Comparison of ENCODE assay signal across 14 cellular contexts in genomic region chr19:18587561-18587960, GRCh38. TPM values are rescaled to one million over a fixed set of nuclear protein-coding genes. Genes with fewer than 3 reads are reported as not detected.
A peak's percentile ranks its signal among the peaks of the same experiment; 100 is the strongest.
DNase-seq lines count a peak whose midpoint lies in the region; ATAC-seq and TF ChIP-seq lines count a peak whose summit lies in the region.
"Had no signal": no experiment of that assay in that cellular context is flagged by ENCODE, and none has a peak within 500 bp of the region (broad histone marks: within the 10 kb centered on the region; RNA-seq: fewer than 3 reads in every experiment).

No MANE protein-coding gene starts in this region.

- no peaks in the 10 kb centered on the region for H3K9me3 Mint-ChIP-seq in stimulated activated naive CD8-positive, alpha-beta T cell treated with anti-CD3 and anti-CD28 coated beads, Interleukin-15, Interleukin-2, amounts not matched to agents 100 ng/mL and 50 ng/mL, for 24 hours
- no peaks in the 10 kb centered on the region for H3K9me3 Mint-ChIP-seq in activated T-helper 1 cell treated with anti-CD3 and anti-CD28 coated beads, Interleukin-12 subunit alpha, Interleukin-12 subunit beta, Interleukin-2, Interleukin-4 antibody, amounts not matched to agents 30 ng/mL and 10 ng/mL and 1 ng/mL, durations not matched to agents 14 hours and 24 hours and 36 hours
- H3K9me3 Mint-ChIP-seq in CD14-positive monocyte, result peaks cover 0 to 3% (median 0%) of the 10 kb centered on the region in 7 donors

- peak overlapping the region; percentile 100 for H3K56ac ChIP-seq in mesendoderm (ENCODE audit: low read length)

- H3K4me1 ChIP-seq in mesendoderm (ENCODE audit: control insufficient read depth, low read depth, low read length) (peaks cover 3% of the 10 kb centered on the region), vagina (peaks cover 32% of the 10 kb centered on the region)

- H2AK5ac ChIP-seq in mesendoderm (ENCODE audit: low read length), result no peak overlapping the region

- no peak for TF ChIP-seq POLR2A in vagina (IDR thresholded peaks at IDR 0.05)

- H3K4me3 Mint-ChIP-seq in stimulated activated naive CD8-positive, alpha-beta T cell treated with anti-CD3 and anti-CD28 coated beads, Interleukin-15, Interleukin-2, amounts not matched to agents 100 ng/mL and 50 ng/mL, for 24 hours, result peak overlapping the region; percentile 93
- peak overlapping the region; percentile 90 for H3K4me3 Mint-ChIP-seq in activated T-helper 1 cell treated with anti-CD3 and anti-CD28 coated beads, Interleukin-12 subunit alpha, Interleukin-12 subunit beta, Interleukin-2, Interleukin-4 antibody, amounts not matched to agents 30 ng/mL and 10 ng/mL and 1 ng/mL, durations not matched to agents 14 hours and 24 hours and 36 hours
- H3K4me3 Mint-ChIP-seq in CD14-positive monocyte, result peak overlapping the region in 1 of 2 donors; percentile 89

- no peak overlapping the region for H3K18ac ChIP-seq in mesendoderm (ENCODE audit: low read length)

- no peak overlapping the region for H3K27ac Mint-ChIP-seq in stimulated activated naive CD8-positive, alpha-beta T cell treated with anti-CD3 and anti-CD28 coated beads, Interleukin-15, Interleukin-2, amounts not matched to agents 100 ng/mL and 50 ng/mL, for 24 hours
- H3K27ac Mint-ChIP-seq in activated T-helper 1 cell treated with anti-CD3 and anti-CD28 coated beads, Interleukin-12 subunit alpha, Interleukin-12 subunit beta, Interleukin-2, Interleukin-4 antibody, amounts not matched to agents 30 ng/mL and 10 ng/mL and 1 ng/mL, durations not matched to agents 14 hours and 24 hours and 36 hours, result peak overlapping the region; percentile 90
- H3K27ac Mint-ChIP-seq in CD14-positive monocyte, result peak overlapping the region in 3 of 7 donors; percentile 48 to 93 (median 85)

- peaks cover 21% of the 10 kb centered on the region for H3K36me3 Mint-ChIP-seq in stimulated activated naive CD8-positive, alpha-beta T cell treated with anti-CD3 and anti-CD28 coated beads, Interleukin-15, Interleukin-2, amounts not matched to agents 100 ng/mL and 50 ng/mL, for 24 hours (ENCODE audit: low read depth)
- H3K36me3 Mint-ChIP-seq in activated T-helper 1 cell treated with anti-CD3 and anti-CD28 coated beads, Interleukin-12 subunit alpha, Interleukin-12 subunit beta, Interleukin-2, Interleukin-4 antibody, amounts not matched to agents 30 ng/mL and 10 ng/mL and 1 ng/mL, durations not matched to agents 14 hours and 24 hours and 36 hours (ENCODE audit: low read depth), result peaks cover 18% of the 10 kb centered on the region
- peaks cover 10 to 21% of the 10 kb centered on the region in 2 donors for H3K36me3 Mint-ChIP-seq in CD14-positive monocyte

- no peaks in the 10 kb centered on the region for H3K27me3 Mint-ChIP-seq in stimulated activated naive CD8-positive, alpha-beta T cell treated with anti-CD3 and anti-CD28 coated beads, Interleukin-15, Interleukin-2, amounts not matched to agents 100 ng/mL and 50 ng/mL, for 24 hours
- H3K27me3 Mint-ChIP-seq in activated T-helper 1 cell treated with anti-CD3 and anti-CD28 coated beads, Interleukin-12 subunit alpha, Interleukin-12 subunit beta, Interleukin-2, Interleukin-4 antibody, amounts not matched to agents 30 ng/mL and 10 ng/mL and 1 ng/mL, durations not matched to agents 14 hours and 24 hours and 36 hours (ENCODE audit: insufficient read depth), result no peaks in the 10 kb centered on the region
- peaks cover 0 to 3% (median 2%) of the 10 kb centered on the region in 3 donors for H3K27me3 Mint-ChIP-seq in CD14-positive monocyte (ENCODE audit: low read depth in 3 of 3)

- no peak for ATAC-seq in stimulated activated naive CD8-positive, alpha-beta T cell treated with anti-CD3 and anti-CD28 coated beads, Interleukin-15, Interleukin-2, amounts not matched to agents 100 U/mL and 50 U/mL, for 24 hours
- ATAC-seq: mucosa of descending colon, PC-3 had no signal

- TF ChIP-seq CTCF in vagina (IDR thresholded peaks at IDR 0.05) (no peak), CD14-positive monocyte (IDR thresholded peaks at IDR 0.05) (no peak)

- H4K8ac ChIP-seq in mesendoderm (ENCODE audit: low read depth, low read length), result no peak overlapping the region

- H3K79me2 ChIP-seq in mesendoderm (ENCODE audit: control insufficient read depth, insufficient read depth, low read length), result no peaks in the 10 kb centered on the region

- no peak overlapping the region for H3K4me3 ChIP-seq in mesendoderm (ENCODE audit: low read length)
- H3K4me3 ChIP-seq in vagina, result no peak overlapping the region
- H3K4me3 ChIP-seq: mucosa of descending colon had no signal

- H3K9ac ChIP-seq in mesendoderm (ENCODE audit: low read length), result no peak overlapping the region

- no peak overlapping the region for H3K27ac ChIP-seq in mesendoderm (ENCODE audit: low read depth, low read length)
- peak overlapping the region; percentile 88 for H3K27ac ChIP-seq in vagina

- no peak for DNase-seq in stimulated activated naive CD8-positive, alpha-beta T cell treated with anti-CD3 and anti-CD28 coated beads, Interleukin-15, Interleukin-2, amounts not matched to agents 100 U/mL and 50 U/mL, for 24 hours
- no peak for DNase-seq in activated T-helper 1 cell treated with anti-CD3 and anti-CD28 coated beads, Interleukin-12 subunit alpha, Interleukin-12 subunit beta, Interleukin-2, Interleukin-4 antibody, amounts not matched to agents 30 ng/mL and 10 ng/mL and 1 ng/mL, durations not matched to agents 14 hours and 24 hours and 36 hours (ENCODE audit: low spot score)
- no peak for DNase-seq in mesendoderm
- DNase-seq in vagina (ENCODE audit: extremely low spot score in 2 of 2), result no peak
- DNase-seq in SK-N-DZ (ENCODE audit: low spot score), result no peak
- DNase-seq in posterior vena cava (ENCODE audit: low spot score), result no peak
- no peak for DNase-seq in CD14-positive monocyte (ENCODE audit: low spot score)
- DNase-seq: activated CD4-positive, alpha-beta T cell treated with anti-CD3 and anti-CD28 coated beads, Interleukin-2, amount 50 U/mL, for 1 hour; Calu3; PC-3; upper lobe of right lung had no signal

- no peak overlapping the region for H3K23ac ChIP-seq in mesendoderm (ENCODE audit: low read length)

- H3K79me1 ChIP-seq in mesendoderm (ENCODE audit: low read length), result peaks cover 2% of the 10 kb centered on the region

- H3K36me3 ChIP-seq in mesendoderm (ENCODE audit: control insufficient read depth, insufficient read depth, low read length) (peaks cover 3% of the 10 kb centered on the region), vagina (peaks cover 0 to 8% of the 10 kb centered on the region in 2 donors)
- H3K36me3 ChIP-seq: cardiac muscle cell had no signal

- no peak overlapping the region for H2BK15ac ChIP-seq in mesendoderm (replicated peaks; ENCODE audit: low read depth)

- H3K27me3 ChIP-seq in mesendoderm (ENCODE audit: insufficient read depth, low read length, poor library complexity) (no peaks in the 10 kb centered on the region), vagina (no peaks in the 10 kb centered on the region)
- H3K27me3 ChIP-seq: cardiac muscle cell, upper lobe of right lung had no signal

- no peak overlapping the region for H2BK5ac ChIP-seq in mesendoderm (ENCODE audit: low read length)

- H3K4me2 ChIP-seq in mesendoderm (ENCODE audit: low read length), result no peak overlapping the region

- no peak overlapping the region for H3K4ac ChIP-seq in mesendoderm (ENCODE audit: low read depth, low read length)

- no peak overlapping the region for H2BK120ac ChIP-seq in mesendoderm (ENCODE audit: low read depth, low read length)

- H4K5ac ChIP-seq in mesendoderm (ENCODE audit: low read length), result no peak overlapping the region

- H3K9me3 ChIP-seq in vagina, result no peaks in the 10 kb centered on the region
- H3K9me3 ChIP-seq: mucosa of descending colon, upper lobe of right lung had no signal

- peaks cover 38% of the 10 kb centered on the region for H3K4me1 Mint-ChIP-seq in stimulated activated naive CD8-positive, alpha-beta T cell treated with anti-CD3 and anti-CD28 coated beads, Interleukin-15, Interleukin-2, amounts not matched to agents 100 ng/mL and 50 ng/mL, for 24 hours (ENCODE audit: low read depth)
- peaks cover 43% of the 10 kb centered on the region for H3K4me1 Mint-ChIP-seq in activated T-helper 1 cell treated with anti-CD3 and anti-CD28 coated beads, Interleukin-12 subunit alpha, Interleukin-12 subunit beta, Interleukin-2, Interleukin-4 antibody, amounts not matched to agents 30 ng/mL and 10 ng/mL and 1 ng/mL, durations not matched to agents 14 hours and 24 hours and 36 hours (ENCODE audit: low read depth)
- H3K4me1 Mint-ChIP-seq in CD14-positive monocyte, result peaks cover 40% of the 10 kb centered on the region

- no CpG with 5 or more reads among the region's 12 CpGs for WGBS in mesendoderm (ENCODE audit: extremely low coverage, insufficient coverage, low lambda C conversion rate)

- intact Hi-C loops in activated T-helper 1 cell treated with anti-CD3 and anti-CD28 coated beads, Interleukin-12 subunit alpha, Interleukin-12 subunit beta, Interleukin-2, Interleukin-4 antibody, amounts not matched to agents 30 ng/mL and 10 ng/mL and 1 ng/mL, durations not matched to agents 14 hours and 24 hours and 36 hours (cut with micrococcal nuclease), result loop anchor here (5.0 kb wide), 3 partner anchors 95 to 245 kb away; partner anchors contain the start of genes CRTC1 and UPF1
- intact Hi-C loops in vagina (cut with DNase I), result no loop called here
- intact Hi-C loops in posterior vena cava (cut with DNase I), result loop anchor here in 1 of 2 donors (10.0 kb wide), 1 partner anchor 143 kb away; no protein-coding TSS in a partner anchor
- intact Hi-C loops in CD14-positive monocyte (cut with micrococcal nuclease), result loop anchor here (5.0 to 10.0 kb wide), 2 partner anchors 125 to 133 kb away; no protein-coding TSS in a partner anchor

RNA-seq across cellular contexts. Expression of gene REX1BD, which starts 1.0 kb away (rescaled TPM):
- 134 and 135 TPM in 2 replicates for total RNA-seq in activated T-helper 1 cell treated with anti-CD3 and anti-CD28 coated beads, Interleukin-12 subunit alpha, Interleukin-12 subunit beta, Interleukin-2, Interleukin-4 antibody, amounts not matched to agents 30 ng/mL and 10 ng/mL and 1 ng/mL, durations not matched to agents 14 hours and 24 hours and 36 hours
- polyA plus RNA-seq in mesendoderm (2013, experiment 1 of 2), result 86.9 TPM
- 82.8 TPM for polyA plus RNA-seq in mesendoderm (2013, experiment 2 of 2)
- 124 TPM for total RNA-seq in vagina
- polyA plus RNA-seq in SK-N-DZ (2014; cell fraction: cytosol; rRNA removed), result 112 and 138 TPM in 2 replicates
- polyA plus RNA-seq in SK-N-DZ (2014; cell fraction: nucleus; rRNA removed), result 476 and 597 TPM in 2 replicates
- total RNA-seq in posterior vena cava, result 10 to 100 TPM; 38.0 to 48.1 TPM
- polyA plus RNA-seq in CD14-positive monocyte, result 100 to 1,000 TPM in 1 of 2 donors, 10 to 100 TPM in 1; 83.7 to 122 TPM

RNA-seq across cellular contexts. Expression of gene UBA52, which starts 15.9 kb away (rescaled TPM):
- total RNA-seq in activated T-helper 1 cell treated with anti-CD3 and anti-CD28 coated beads, Interleukin-12 subunit alpha, Interleukin-12 subunit beta, Interleukin-2, Interleukin-4 antibody, amounts not matched to agents 30 ng/mL and 10 ng/mL and 1 ng/mL, durations not matched to agents 14 hours and 24 hours and 36 hours, result 1,472 and 1,500 TPM in 2 replicates
- 1,632 TPM for polyA plus RNA-seq in mesendoderm (2013, experiment 1 of 2)
- polyA plus RNA-seq in mesendoderm (2013, experiment 2 of 2), result 1,662 TPM
- 747 TPM for total RNA-seq in vagina
- polyA plus RNA-seq in SK-N-DZ (2014; cell fraction: cytosol; rRNA removed), result 826 and 902 TPM in 2 replicates
- polyA plus RNA-seq in SK-N-DZ (2014; cell fraction: nucleus; rRNA removed), result 558 and 639 TPM in 2 replicates
- total RNA-seq in posterior vena cava, result 100 to 1,000 TPM; 725 to 767 TPM
- polyA plus RNA-seq in CD14-positive monocyte, result 100 to 1,000 TPM; 832 to 896 TPM

RNA-seq across cellular contexts. Expression of gene CRLF1, which starts 19.0 kb away (rescaled TPM):
- total RNA-seq in activated T-helper 1 cell treated with anti-CD3 and anti-CD28 coated beads, Interleukin-12 subunit alpha, Interleukin-12 subunit beta, Interleukin-2, Interleukin-4 antibody, amounts not matched to agents 30 ng/mL and 10 ng/mL and 1 ng/mL, durations not matched to agents 14 hours and 24 hours and 36 hours, result not detected in 2 replicates
- polyA plus RNA-seq in mesendoderm (2013, experiment 1 of 2), result 17.2 TPM
- 16.7 TPM for polyA plus RNA-seq in mesendoderm (2013, experiment 2 of 2)
- total RNA-seq in vagina, result 15.2 TPM
- polyA plus RNA-seq in SK-N-DZ (2014; cell fraction: cytosol; rRNA removed), result 10.9 and 26.9 TPM in 2 replicates
- polyA plus RNA-seq in SK-N-DZ (2014; cell fraction: nucleus; rRNA removed), result 5.0 and 5.3 TPM in 2 replicates
- total RNA-seq in posterior vena cava, result 100 to 1,000 TPM; 154 to 436 TPM
- under 1 TPM in 1 of 2 donors, not detected in 1; 0.19 TPM for polyA plus RNA-seq in CD14-positive monocyte
- total RNA-seq: Calu3 had no signal

RNA-seq across cellular contexts. Expression of gene TMEM59L, which starts 25.1 kb away (rescaled TPM):
- total RNA-seq in activated T-helper 1 cell treated with anti-CD3 and anti-CD28 coated beads, Interleukin-12 subunit alpha, Interleukin-12 subunit beta, Interleukin-2, Interleukin-4 antibody, amounts not matched to agents 30 ng/mL and 10 ng/mL and 1 ng/mL, durations not matched to agents 14 hours and 24 hours and 36 hours, result 0.10 and 0.17 TPM in 2 replicates
- polyA plus RNA-seq in mesendoderm (2013, experiment 1 of 2), result 3.9 TPM
- 3.6 TPM for polyA plus RNA-seq in mesendoderm (2013, experiment 2 of 2)
- total RNA-seq in vagina (4.2 TPM), posterior vena cava (10 to 100 TPM in 1 of 2 donors, 1 to 10 TPM in 1; 2.8 to 14.5 TPM)
- polyA plus RNA-seq in SK-N-DZ (2014; cell fraction: cytosol; rRNA removed), result 8.1 and 9.2 TPM in 2 replicates
- 35.4 and 50.9 TPM in 2 replicates for polyA plus RNA-seq in SK-N-DZ (2014; cell fraction: nucleus; rRNA removed)
- not detected for polyA plus RNA-seq in CD14-positive monocyte

RNA-seq across cellular contexts. Expression of gene KXD1, which starts 29.9 kb away (rescaled TPM):
- total RNA-seq in activated T-helper 1 cell treated with anti-CD3 and anti-CD28 coated beads, Interleukin-12 subunit alpha, Interleukin-12 subunit beta, Interleukin-2, Interleukin-4 antibody, amounts not matched to agents 30 ng/mL and 10 ng/mL and 1 ng/mL, durations not matched to agents 14 hours and 24 hours and 36 hours, result 128 and 133 TPM in 2 replicates
- polyA plus RNA-seq in mesendoderm (2013, experiment 1 of 2), result 119 TPM
- polyA plus RNA-seq in mesendoderm (2013, experiment 2 of 2), result 123 TPM
- total RNA-seq in vagina (131 TPM), posterior vena cava (10 to 100 TPM; 63.9 to 75.2 TPM)
- 89.4 and 109 TPM in 2 replicates for polyA plus RNA-seq in SK-N-DZ (2014; cell fraction: cytosol; rRNA removed)
- 75.4 and 103 TPM in 2 replicates for polyA plus RNA-seq in SK-N-DZ (2014; cell fraction: nucleus; rRNA removed)
- polyA plus RNA-seq in CD14-positive monocyte, result 10 to 100 TPM; 74.4 to 87.9 TPM

Comparison
In these comparisons a context has a peak if more than half of its experiments do, and no peak if none do; other contexts are left out.
1. RNA of gene CRLF1, which starts 19.0 kb away (total RNA-seq): 154 to 436 TPM in posterior vena cava and 15.2 TPM in vagina (single experiment); not detected in activated T-helper 1 cell treated with anti-CD3 and anti-CD28 coated beads, Interleukin-12 subunit alpha, Interleukin-12 subunit beta, Interleukin-2, Interleukin-4 antibody, amounts not matched to agents 30 ng/mL and 10 ng/mL and 1 ng/mL, durations not matched to agents 14 hours and 24 hours and 36 hours; every median in the first group is over 10 times any median in the second.